ENCODE assay signal across 14 cellular contexts in genomic region chr4:77538574-77539157, GRCh38.
DNase-seq lines count a peak whose midpoint lies in the region; ATAC-seq and TF ChIP-seq lines count a peak whose summit lies in the region.
"Had no signal": no experiment of that assay in that cellular context is flagged by ENCODE, and none has a peak within 500 bp of the region (broad histone marks: within the 10 kb centered on the region; RNA-seq: fewer than 3 reads in every experiment).

No MANE protein-coding gene starts in this region.

- no peak overlapping the region for H3K4me3 ChIP-seq in kidney epithelial cell (ENCODE audit: low read depth, low read length)
- H3K4me3 ChIP-seq in upper lobe of right lung: no peak overlapping the region
- H3K4me3 ChIP-seq: BLaER1 treated with 17β-estradiol and CSF1 and Interleukin-3, amounts not matched to agents 10 nM and 100 nM; sigmoid colon had no signal

- peaks cover 18% of the 10 kb centered on the region for H3K4me1 Mint-ChIP-seq in activated naive CD8-positive, alpha-beta T cell treated with anti-CD3 and anti-CD28 coated beads, Interleukin-2, amount 50 U/mL, for 24 hours
- H3K4me1 Mint-ChIP-seq in activated naive CD8-positive, alpha-beta T cell treated with anti-CD3 and anti-CD28 coated beads for 36 hours: peaks cover 10% of the 10 kb centered on the region
- H3K4me1 Mint-ChIP-seq in activated T-helper 1 cell treated with anti-CD3 and anti-CD28 coated beads, Interleukin-12 subunit alpha, Interleukin-12 subunit beta, Interleukin-2, Interleukin-4 antibody, amounts not matched to agents 30 ng/mL and 10 ng/mL and 1 ng/mL, durations not matched to agents 14 hours and 24 hours and 36 hours (ENCODE audit: low read depth): peaks cover 40% of the 10 kb centered on the region
- H3K4me1 Mint-ChIP-seq: stimulated activated naive B cell treated with anti-CD40 and anti-IgM and Interleukin-4, amounts not matched to agents 10 μg/mL and 1 μg/mL and 100 μg/mL, for 72 hours had no signal

- no peak overlapping the region for H3K27ac Mint-ChIP-seq in activated naive CD8-positive, alpha-beta T cell treated with anti-CD3 and anti-CD28 coated beads, Interleukin-2, amount 50 U/mL, for 24 hours
- no peak overlapping the region for H3K27ac Mint-ChIP-seq in activated naive CD8-positive, alpha-beta T cell treated with anti-CD3 and anti-CD28 coated beads for 36 hours
- H3K27ac Mint-ChIP-seq in activated T-helper 1 cell treated with anti-CD3 and anti-CD28 coated beads, Interleukin-12 subunit alpha, Interleukin-12 subunit beta, Interleukin-2, Interleukin-4 antibody, amounts not matched to agents 30 ng/mL and 10 ng/mL and 1 ng/mL, durations not matched to agents 14 hours and 24 hours and 36 hours: peak overlapping the region; percentile 88
- H3K27ac Mint-ChIP-seq: HFFc6; stimulated activated naive B cell treated with anti-CD40 and anti-IgM and Interleukin-4, amounts not matched to agents 10 μg/mL and 1 μg/mL and 100 μg/mL, for 72 hours had no signal

- no peaks in the 10 kb centered on the region for H3K9me3 ChIP-seq in upper lobe of right lung

- peak; percentile 59 for ATAC-seq in activated naive CD8-positive, alpha-beta T cell treated with anti-CD3 and anti-CD28 coated beads, Interleukin-2, amount 50 U/mL, for 24 hours
- peak; percentile 39 for ATAC-seq in upper lobe of right lung
- ATAC-seq in HG03354 (IDR thresholded peaks at IDR 0.05; ENCODE audit: poor library complexity, severe bottlenecking, unreplicated experiment): no peak
- ATAC-seq: stimulated activated naive B cell treated with anti-CD40 and anti-IgM and Interleukin-4, amounts not matched to agents 10 μg/mL and 1 μg/mL and 100 μg/mL, for 72 hours had no signal

- TF ChIP-seq CTCF in kidney epithelial cell (IDR thresholded peaks at IDR 0.05; ENCODE audit: insufficient read depth, low read length, poor library complexity, severe bottlenecking) (no peak), upper lobe of right lung (IDR thresholded peaks at IDR 0.05) (no peak)

- peaks cover 6% of the 10 kb centered on the region for H3K4me1 ChIP-seq in upper lobe of right lung

- H3K4me3 Mint-ChIP-seq in activated naive CD8-positive, alpha-beta T cell treated with anti-CD3 and anti-CD28 coated beads, Interleukin-2, amount 50 U/mL, for 24 hours: no peak overlapping the region
- H3K4me3 Mint-ChIP-seq in activated naive CD8-positive, alpha-beta T cell treated with anti-CD3 and anti-CD28 coated beads for 36 hours: no peak overlapping the region
- peak overlapping the region; percentile 20 for H3K4me3 Mint-ChIP-seq in activated T-helper 1 cell treated with anti-CD3 and anti-CD28 coated beads, Interleukin-12 subunit alpha, Interleukin-12 subunit beta, Interleukin-2, Interleukin-4 antibody, amounts not matched to agents 30 ng/mL and 10 ng/mL and 1 ng/mL, durations not matched to agents 14 hours and 24 hours and 36 hours
- H3K4me3 Mint-ChIP-seq: central memory CD8-positive, alpha-beta T cell; HFFc6; stimulated activated naive B cell treated with anti-CD40 and anti-IgM and Interleukin-4, amounts not matched to agents 10 μg/mL and 1 μg/mL and 100 μg/mL, for 72 hours had no signal

- H3K36me3 ChIP-seq in kidney epithelial cell (ENCODE audit: control insufficient read depth, insufficient read depth, low read length) (no peaks in the 10 kb centered on the region), upper lobe of right lung (no peaks in the 10 kb centered on the region)
- H3K36me3 ChIP-seq: BLaER1 treated with 17β-estradiol and CSF1 and Interleukin-3, amounts not matched to agents 10 nM and 100 nM; sigmoid colon had no signal

- no peak overlapping the region for H3K27ac ChIP-seq in upper lobe of right lung
- H3K27ac ChIP-seq: BLaER1 treated with 17β-estradiol and CSF1 and Interleukin-3, amounts not matched to agents 10 nM and 100 nM; sigmoid colon had no signal

- DNase-seq in activated naive CD8-positive, alpha-beta T cell treated with anti-CD3 and anti-CD28 coated beads, Interleukin-2, amount 50 U/mL, for 24 hours: peak; percentile 6
- DNase-seq in activated naive CD8-positive, alpha-beta T cell treated with anti-CD3 and anti-CD28 coated beads for 36 hours: no peak
- DNase-seq in activated T-helper 1 cell treated with anti-CD3 and anti-CD28 coated beads, Interleukin-12 subunit alpha, Interleukin-12 subunit beta, Interleukin-2, Interleukin-4 antibody, amounts not matched to agents 30 ng/mL and 10 ng/mL and 1 ng/mL, durations not matched to agents 14 hours and 24 hours and 36 hours (ENCODE audit: low spot score): no peak
- DNase-seq in kidney epithelial cell (ENCODE audit: low read depth) (peak; percentile 29), upper lobe of right lung (no peak), nucleus accumbens (lab: John Stamatoyannopoulos, UW) (no peak), NCI-H1092 (lab: John Stamatoyannopoulos, UW) (no peak)
- DNase-seq: activated CD4-positive, alpha-beta T cell treated with anti-CD3 and anti-CD28 coated beads for 1 hour; sigmoid colon; stimulated activated naive B cell treated with anti-CD40 and anti-IgM and Interleukin-4, amounts not matched to agents 10 μg/mL and 1 μg/mL and 100 μg/mL, for 72 hours had no signal

- no peaks in the 10 kb centered on the region for H3K36me3 Mint-ChIP-seq in activated naive CD8-positive, alpha-beta T cell treated with anti-CD3 and anti-CD28 coated beads, Interleukin-2, amount 50 U/mL, for 24 hours (ENCODE audit: low read depth)
- H3K36me3 Mint-ChIP-seq in activated naive CD8-positive, alpha-beta T cell treated with anti-CD3 and anti-CD28 coated beads for 36 hours: no peaks in the 10 kb centered on the region
- peaks cover 3% of the 10 kb centered on the region for H3K36me3 Mint-ChIP-seq in activated T-helper 1 cell treated with anti-CD3 and anti-CD28 coated beads, Interleukin-12 subunit alpha, Interleukin-12 subunit beta, Interleukin-2, Interleukin-4 antibody, amounts not matched to agents 30 ng/mL and 10 ng/mL and 1 ng/mL, durations not matched to agents 14 hours and 24 hours and 36 hours (ENCODE audit: low read depth)

- H3K27me3 ChIP-seq in kidney epithelial cell (ENCODE audit: control insufficient read depth, insufficient read depth, low read length) (no peaks in the 10 kb centered on the region), upper lobe of right lung (no peaks in the 10 kb centered on the region)
- H3K27me3 ChIP-seq: BLaER1 treated with 17β-estradiol and CSF1 and Interleukin-3, amounts not matched to agents 10 nM and 100 nM; sigmoid colon had no signal

- H3K9me3 Mint-ChIP-seq in activated naive CD8-positive, alpha-beta T cell treated with anti-CD3 and anti-CD28 coated beads, Interleukin-2, amount 50 U/mL, for 24 hours: peaks cover 12% of the 10 kb centered on the region
- H3K9me3 Mint-ChIP-seq in activated naive CD8-positive, alpha-beta T cell treated with anti-CD3 and anti-CD28 coated beads for 36 hours: peaks cover 9% of the 10 kb centered on the region
- peaks cover 25% of the 10 kb centered on the region for H3K9me3 Mint-ChIP-seq in activated T-helper 1 cell treated with anti-CD3 and anti-CD28 coated beads, Interleukin-12 subunit alpha, Interleukin-12 subunit beta, Interleukin-2, Interleukin-4 antibody, amounts not matched to agents 30 ng/mL and 10 ng/mL and 1 ng/mL, durations not matched to agents 14 hours and 24 hours and 36 hours
- H3K9me3 Mint-ChIP-seq: HFFc6 had no signal

- intact Hi-C loops in activated T-helper 1 cell treated with anti-CD3 and anti-CD28 coated beads, Interleukin-12 subunit alpha, Interleukin-12 subunit beta, Interleukin-2, Interleukin-4 antibody, amounts not matched to agents 30 ng/mL and 10 ng/mL and 1 ng/mL, durations not matched to agents 14 hours and 24 hours and 36 hours (cut with micrococcal nuclease): loop anchor here (1.0 to 5.0 kb wide), 9 partner anchors 16 to 1118 kb away; partner anchors contain the start of gene MRPL1
- intact Hi-C loops in upper lobe of right lung (cut with DNase I): no loop called here

- peaks cover 54% of the 10 kb centered on the region for H3K27me3 Mint-ChIP-seq in activated naive CD8-positive, alpha-beta T cell treated with anti-CD3 and anti-CD28 coated beads, Interleukin-2, amount 50 U/mL, for 24 hours
- peaks cover 57% of the 10 kb centered on the region for H3K27me3 Mint-ChIP-seq in activated naive CD8-positive, alpha-beta T cell treated with anti-CD3 and anti-CD28 coated beads for 36 hours
- H3K27me3 Mint-ChIP-seq in activated T-helper 1 cell treated with anti-CD3 and anti-CD28 coated beads, Interleukin-12 subunit alpha, Interleukin-12 subunit beta, Interleukin-2, Interleukin-4 antibody, amounts not matched to agents 30 ng/mL and 10 ng/mL and 1 ng/mL, durations not matched to agents 14 hours and 24 hours and 36 hours (ENCODE audit: insufficient read depth): peaks cover 5% of the 10 kb centered on the region
- H3K27me3 Mint-ChIP-seq: stimulated activated naive B cell treated with anti-CD40 and anti-IgM and Interleukin-4, amounts not matched to agents 10 μg/mL and 1 μg/mL and 100 μg/mL, for 72 hours had no signal

Comparison
In these comparisons a context has a peak if more than half of its experiments do, and no peak if none do; other contexts are left out.
1. DNase-seq: peak in activated naive CD8-positive, alpha-beta T cell treated with anti-CD3 and anti-CD28 coated beads, Interleukin-2, amount 50 U/mL, for 24 hours (single experiment) and kidney epithelial cell (single experiment); none in activated naive CD8-positive, alpha-beta T cell treated with anti-CD3 and anti-CD28 coated beads for 36 hours (single experiment), activated T-helper 1 cell treated with anti-CD3 and anti-CD28 coated beads, Interleukin-12 subunit alpha, Interleukin-12 subunit beta, Interleukin-2, Interleukin-4 antibody, amounts not matched to agents 30 ng/mL and 10 ng/mL and 1 ng/mL, durations not matched to agents 14 hours and 24 hours and 36 hours (single experiment), upper lobe of right lung (single experiment), nucleus accumbens (0 of 56) and NCI-H1092 (single experiment).